ENCODE assay signal across 13 cellular contexts in the genomic region with DNA sequence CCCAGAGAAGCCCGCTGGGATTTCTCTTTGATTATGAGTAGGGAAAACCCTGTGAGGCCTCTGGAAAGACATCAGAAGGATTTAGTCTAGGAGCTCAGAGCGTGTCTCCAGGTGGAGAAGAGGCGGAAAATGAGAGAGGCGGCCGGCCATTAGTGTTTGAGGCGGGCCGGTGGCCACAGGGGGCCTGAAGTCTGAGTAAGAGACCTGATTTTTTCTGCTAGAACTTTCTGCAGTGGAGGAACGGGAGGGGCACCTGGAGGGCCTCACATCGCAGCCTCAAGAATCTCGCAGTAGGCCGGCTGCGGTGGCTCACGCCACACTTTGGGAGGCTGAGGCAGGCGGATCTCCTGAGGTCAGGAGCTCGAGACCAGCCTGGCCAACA. TPM values are rescaled to one million over a fixed set of nuclear protein-coding genes. Genes with fewer than 3 reads are reported as not detected.
DNase-seq lines count a peak whose midpoint lies in the region; ATAC-seq, FAIRE-seq and TF ChIP-seq lines count a peak whose summit lies in the region.
"Had no signal": no experiment of that assay in that cellular context is flagged by ENCODE, and none has a peak within 500 bp of the region (broad histone marks: within the 10 kb centered on the region; RNA-seq: fewer than 3 reads in every experiment).

No MANE protein-coding gene starts in this region.

- peaks cover 5% of the 10 kb centered on the region for H3K27me3 Mint-ChIP-seq in GM23338 (ENCODE audit: insufficient read depth, low read depth, poor library complexity)

- H3K9ac ChIP-seq in endothelial cell of umbilical vein (replicated peaks; ENCODE audit: extremely low read depth, insufficient read depth, low read length) (peak overlapping the region; percentile 82), subcutaneous abdominal adipose tissue (ENCODE audit: low read length in 5 of 5) (peak overlapping the region in 4 of 5 donors; percentile 50 to 84 (median 58))
- H3K9ac ChIP-seq: SK-N-SH had no signal

- peaks cover 9% of the 10 kb centered on the region for H3K9me3 Mint-ChIP-seq in GM23338
- H3K9me3 Mint-ChIP-seq: activated B cell treated with CpG ODN at 0.5 μM for 24 hours had no signal

- TF ChIP-seq CTCF in GM23338 (conservative IDR thresholded peaks at IDR 0.05; ENCODE audit: low read depth in 2 of 2) (no peak), endothelial cell of umbilical vein (IDR thresholded peaks at IDR 0.05; ENCODE audit: extremely low read depth in 1 of 2, insufficient read depth in 1 of 2, low read depth in 1 of 2, low read length in 2 of 2) (no peak), lung (IDR thresholded peaks at IDR 0.05; ENCODE audit: control extremely low read depth, extremely low read depth) (no peak)

- H3F3A ChIP-seq in GM23338 (replicated peaks; ENCODE audit: low read depth): no peaks in the 10 kb centered on the region

- no peak overlapping the region for H3K4me3 Mint-ChIP-seq in GM23338
- H3K4me3 Mint-ChIP-seq: activated B cell treated with CpG ODN at 0.5 μM for 24 hours had no signal

- no peak for FAIRE-seq in endothelial cell of umbilical vein (lab: Jason Lieb, UNC)
- FAIRE-seq: endometrium had no signal

- H4K20me1 ChIP-seq in GM23338 (replicated peaks; ENCODE audit: insufficient read depth) (no peaks in the 10 kb centered on the region), endothelial cell of umbilical vein (replicated peaks; ENCODE audit: control insufficient read depth, extremely low read depth, insufficient read depth, low read length) (no peaks in the 10 kb centered on the region)

- H3K9me3 ChIP-seq in endothelial cell of umbilical vein (replicated peaks; ENCODE audit: control insufficient read depth, insufficient read depth, low read length) (no peaks in the 10 kb centered on the region), lung (ENCODE audit: control insufficient read depth in 2 of 2, insufficient read depth in 1 of 2, low read length in 1 of 2) (no peaks in the 10 kb centered on the region), subcutaneous abdominal adipose tissue (ENCODE audit: control insufficient read depth in 5 of 5, low read length in 5 of 5) (no peaks in the 10 kb centered on the region)
- H3K9me3 ChIP-seq: SK-N-SH had no signal

- H3K27ac ChIP-seq in GM23338 (ENCODE audit: low read depth) (no peak overlapping the region), endothelial cell of umbilical vein (ENCODE audit: insufficient read depth, low read depth, low read length) (peak overlapping the region; percentile 45), lung (ENCODE audit: low read depth in 1 of 2, low read length in 1 of 2) (peak overlapping the region; percentile 65 to 89), subcutaneous abdominal adipose tissue (ENCODE audit: low read depth, low read length) (peak overlapping the region; percentile 89)

- 73 to 93% methylated on average over 15 of the region's 15 CpGs for WGBS in lung, 2 donors

- dilution Hi-C loops in endothelial cell of umbilical vein (cut with MboI; ENCODE audit: extremely low pct_ligation_motif_present, low sequenced_read_pairs): no loop called here

- TF ChIP-seq POLR2A in endothelial cell of umbilical vein (IDR thresholded peaks at IDR 0.05; ENCODE audit: low read depth, low read length): no peak

- H3K4me1 ChIP-seq in GM23338 (ENCODE audit: insufficient read depth) (no peaks in the 10 kb centered on the region), endothelial cell of umbilical vein (ENCODE audit: control insufficient read depth, extremely low read depth, insufficient read depth, low read length) (no peaks in the 10 kb centered on the region), lung (ENCODE audit: control insufficient read depth in 2 of 2, insufficient read depth in 2 of 2, low read length in 2 of 2) (peaks cover 0 to 2% of the 10 kb centered on the region in 2 donors), subcutaneous abdominal adipose tissue (ENCODE audit: control insufficient read depth in 5 of 5, insufficient read depth in 5 of 5, low read length in 5 of 5) (peaks cover 2 to 38% (median 23%) of the 10 kb centered on the region in 5 donors)

- no peak overlapping the region for H3K27ac Mint-ChIP-seq in GM23338
- H3K27ac Mint-ChIP-seq: activated B cell treated with CpG ODN at 0.5 μM for 24 hours, CD14-positive monocyte had no signal

- no peak for DNase-seq in GM23338 (ENCODE audit: low spot score)
- DNase-seq in endothelial cell of umbilical vein (ENCODE audit: low read depth, low spot score): no peak
- DNase-seq in lung (ENCODE audit: low spot score): no peak
- no peak for DNase-seq in NCI-H345 (lab: John Stamatoyannopoulos, UW)
- no peak for DNase-seq in RKO (ENCODE audit: low spot score)
- DNase-seq in T-helper 9 cell: no peak
- DNase-seq: activated B cell treated with CpG ODN at 0.5 μM for 24 hours, NCI-H2107 had no signal

- no peaks in the 10 kb centered on the region for H3K4me1 Mint-ChIP-seq in GM23338
- H3K4me1 Mint-ChIP-seq: activated B cell treated with CpG ODN at 0.5 μM for 24 hours, CD14-positive monocyte had no signal

- H3K9me2 ChIP-seq in GM23338 (ENCODE audit: insufficient read depth): no peaks in the 10 kb centered on the region
- H3K9me2 ChIP-seq: SK-N-SH had no signal

- H3K36me3 ChIP-seq in GM23338 (ENCODE audit: insufficient read depth) (no peaks in the 10 kb centered on the region), endothelial cell of umbilical vein (ENCODE audit: control insufficient read depth in 2 of 2, extremely low read depth in 1 of 2, insufficient read depth in 2 of 2, low read length in 2 of 2) (no peaks in the 10 kb centered on the region), lung (ENCODE audit: control insufficient read depth in 2 of 2, insufficient read depth in 2 of 2, low read length in 2 of 2) (no peaks in the 10 kb centered on the region), subcutaneous abdominal adipose tissue (ENCODE audit: control insufficient read depth in 5 of 5, insufficient read depth in 5 of 5, low read length in 5 of 5) (no peaks in the 10 kb centered on the region)

- no peaks in the 10 kb centered on the region; the same call in 1 of the 2 replicates for H3K27me3 ChIP-seq in GM23338 (ENCODE audit: insufficient read depth)
- no peaks in the 10 kb centered on the region for H3K27me3 ChIP-seq in endothelial cell of umbilical vein (ENCODE audit: control insufficient read depth in 2 of 2, insufficient read depth in 2 of 2, low read length in 2 of 2)
- H3K27me3 ChIP-seq in lung (ENCODE audit: control insufficient read depth, insufficient read depth): no peaks in the 10 kb centered on the region
- H3K27me3 ChIP-seq in subcutaneous abdominal adipose tissue (ENCODE audit: control insufficient read depth in 5 of 5, insufficient read depth in 4 of 5, low read length in 5 of 5): no peaks in the 10 kb centered on the region

- peak overlapping the region; percentile 45 for H3K4me3 ChIP-seq in GM23338
- peak overlapping the region; percentile 30 to 62 (median 56) for H3K4me3 ChIP-seq in endothelial cell of umbilical vein (replicated peaks in 1 of 3; ENCODE audit: insufficient read depth in 1 of 3, low read depth in 1 of 3, low read length in 3 of 3)
- peak overlapping the region; percentile 33 for H3K4me3 ChIP-seq in lung
- peak overlapping the region; percentile 62 to 75 (median 68) for H3K4me3 ChIP-seq in subcutaneous abdominal adipose tissue (ENCODE audit: low read depth in 1 of 5, low read length in 5 of 5)

- intact Hi-C loops in endothelial cell of umbilical vein (cut with micrococcal nuclease): no loop called here

- ATAC-seq in GM23338 (no peak), lung (ENCODE audit: insufficient read depth, low FRiP score) (peak; percentile 16), HG03108 (IDR thresholded peaks at IDR 0.05; ENCODE audit: unreplicated experiment) (no peak)

- H2AFZ ChIP-seq in GM23338 (peak overlapping the region; percentile 89), endothelial cell of umbilical vein (ENCODE audit: low read depth, low read length) (peak overlapping the region; percentile 89)

- H3K4me2 ChIP-seq in GM23338 (peak overlapping the region; percentile 68), endothelial cell of umbilical vein (ENCODE audit: insufficient read depth, low read length) (peak overlapping the region; percentile 64)
- H3K4me2 ChIP-seq: SK-N-SH had no signal

- H3K9me1 ChIP-seq in endothelial cell of umbilical vein (replicated peaks; ENCODE audit: control insufficient read depth, extremely low read depth, insufficient read depth, low read length): no peaks in the 10 kb centered on the region

- no peaks in the 10 kb centered on the region for H3K36me3 Mint-ChIP-seq in GM23338 (ENCODE audit: low read depth)

- BruUV-seq in endothelial cell of umbilical vein (replicated peaks; lab: Mats Ljungman, UMichigan): no TSS peak

- H3K79me2 ChIP-seq in GM23338 (replicated peaks; ENCODE audit: insufficient read depth) (no peaks in the 10 kb centered on the region), endothelial cell of umbilical vein (ENCODE audit: control insufficient read depth, insufficient read depth, low read length) (no peaks in the 10 kb centered on the region)

- POLR2A ChIA-PET in endothelial cell of umbilical vein (lab: Charles Lee): no interaction called here

- CTCF ChIA-PET in endothelial cell of umbilical vein (lab: Charles Lee): interaction anchor here (1.0 kb wide), 1 partner anchor 29 kb away, joined by 3 read pairs; a partner anchor contains a TSS

RNA-seq across cellular contexts. Expression of a gene that starts 28.5 kb away (rescaled TPM):
- total RNA-seq in GM23338 (2014; rRNA removed; shearing (Covaris generic)): 11.1 and 15.0 TPM in 2 replicates
- polyA plus RNA-seq in GM23338 (2016; fragmentation: Nextera tagmentation; extraction: Ambion mirVana) (4.7 and 5.5 TPM in 2 replicates), endothelial cell of umbilical vein (70.1 and 77.8 TPM in 2 replicates), lung (10 to 100 TPM; 19.4 to 32.5 TPM)
- total RNA-seq in endothelial cell of umbilical vein (22.9 and 36.0 TPM in 2 replicates), lung (10 to 100 TPM; 29.6 to 32.0 TPM)
- polyA plus RNA-seq in endothelial cell of umbilical vein (2011; cell fraction: cytosol; rRNA removed): 40.8 and 46.2 TPM in 2 replicates
- polyA plus RNA-seq in endothelial cell of umbilical vein (2011; cell fraction: nucleus; rRNA removed): 87.9 and 95.6 TPM in 2 replicates
- 22.1 and 32.7 TPM in 2 replicates for polyA plus RNA-seq in endothelial cell of umbilical vein (2012)
- polyA minus RNA-seq in endothelial cell of umbilical vein: 67.6 and 69.7 TPM in 2 replicates
- not detected for polyA minus RNA-seq in endothelial cell of umbilical vein (2011; cell fraction: cytosol; rRNA and poly(A)+ RNA removed)
- polyA minus RNA-seq in endothelial cell of umbilical vein (2011; cell fraction: nucleus; rRNA and poly(A)+ RNA removed): 51.4 and 57.6 TPM in 2 replicates

RNA-seq across cellular contexts. Expression of a gene that starts 33.8 kb away (rescaled TPM):
- 37.4 and 44.2 TPM in 2 replicates for total RNA-seq in GM23338 (2014; rRNA removed; shearing (Covaris generic))
- polyA plus RNA-seq in GM23338 (2016; fragmentation: Nextera tagmentation; extraction: Ambion mirVana) (1.9 and 2.6 TPM in 2 replicates), endothelial cell of umbilical vein (41.6 and 48.7 TPM in 2 replicates), lung (10 to 100 TPM; 16.3 to 29.3 TPM)
- total RNA-seq in endothelial cell of umbilical vein (20.3 and 23.5 TPM in 2 replicates), lung (10 to 100 TPM; 13.9 to 23.8 TPM)
- polyA plus RNA-seq in endothelial cell of umbilical vein (2011; cell fraction: cytosol; rRNA removed): 28.4 and 32.7 TPM in 2 replicates
- polyA plus RNA-seq in endothelial cell of umbilical vein (2011; cell fraction: nucleus; rRNA removed): 17.0 and 18.3 TPM in 2 replicates
- polyA plus RNA-seq in endothelial cell of umbilical vein (2012): 14.6 and 16.1 TPM in 2 replicates
- 36.0 and 41.9 TPM in 2 replicates for polyA minus RNA-seq in endothelial cell of umbilical vein
- 18.5 TPM for polyA minus RNA-seq in endothelial cell of umbilical vein (2011; cell fraction: cytosol; rRNA and poly(A)+ RNA removed)
- 25.8 and 29.7 TPM in 2 replicates for polyA minus RNA-seq in endothelial cell of umbilical vein (2011; cell fraction: nucleus; rRNA and poly(A)+ RNA removed)
